ENCODE assay signal across 18 cellular contexts in the genomic region with DNA sequence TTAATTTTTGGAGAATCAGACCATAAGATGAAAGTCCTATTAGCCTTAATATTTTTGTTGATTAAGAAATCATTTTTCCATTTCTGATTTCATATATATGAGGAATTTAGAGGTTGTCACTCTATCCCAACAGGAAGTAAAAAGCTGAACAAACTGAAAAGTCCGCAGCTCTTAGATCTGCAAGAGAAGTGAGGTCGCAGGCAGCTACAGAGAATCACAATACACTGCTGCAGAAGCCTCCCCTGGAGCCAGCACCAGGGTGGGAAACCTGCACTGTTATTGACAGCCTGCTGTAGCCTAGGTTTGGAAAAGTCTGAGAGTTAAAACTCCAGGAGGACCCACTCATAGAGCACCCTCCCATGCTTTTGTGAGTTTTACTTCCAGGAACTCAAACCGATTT. TPM values are rescaled to one million over a fixed set of nuclear protein-coding genes. Genes with fewer than 3 reads are reported as not detected.
A peak's percentile ranks its signal among the peaks of the same experiment; 100 is the strongest.
DNase-seq lines count a peak whose midpoint lies in the region; ATAC-seq, FAIRE-seq and TF ChIP-seq lines count a peak whose summit lies in the region.
"Had no signal": no experiment of that assay in that cellular context is flagged by ENCODE, and none has a peak within 500 bp of the region (broad histone marks: within the 10 kb centered on the region; RNA-seq: fewer than 3 reads in every experiment).

No MANE protein-coding gene starts in this region.

- ATAC-seq in pancreas: peak in 3 of 4 donors; percentile 40 to 56 (median 41)
- no peak for ATAC-seq in GM21515 (IDR thresholded peaks at IDR 0.05; ENCODE audit: unreplicated experiment)
- ATAC-seq in GM21447 (IDR thresholded peaks at IDR 0.05; ENCODE audit: unreplicated experiment): no peak
- ATAC-seq: A549, GM12878 had no signal

- H3K4me3 ChIP-seq in HUES64 (ENCODE audit: low read length) (no peak overlapping the region), iPS-18a (ENCODE audit: low read length) (peak overlapping the region; percentile 2), pancreas (no peak overlapping the region)
- H3K4me3 ChIP-seq: A549, BLaER1, GM12878 had no signal

- no peak for TF ChIP-seq CTCF in Calu3 (IDR thresholded peaks at IDR 0.05; ENCODE audit: unreplicated experiment)
- no peak for TF ChIP-seq CTCF in pancreas (IDR thresholded peaks at IDR 0.05)

- H3K27ac ChIP-seq in HUES64 (ENCODE audit: low read depth, low read length) (peak overlapping the region; percentile 93), iPS-18a (ENCODE audit: low read length) (peak overlapping the region; percentile 38), pancreas (peak overlapping the region in 3 of 4 donors; percentile 5 to 78 (median 50))
- H3K27ac ChIP-seq: A549, BLaER1 had no signal

- WGBS in HUES64: 59% methylated on average over 3 of the region's 3 CpGs
- WGBS in pancreas, 2 donors: 56 to 67% methylated on average over 3 of the region's 3 CpGs

- BruUV-seq in Calu3 (replicated peaks; lab: Mats Ljungman, UMichigan): no TSS peak

- peak overlapping the region; percentile 45; the same call in 1 of the 2 replicates for H3K9ac ChIP-seq in HUES64 (ENCODE audit: low read depth, low read length)
- H3K9ac ChIP-seq in iPS-18a (ENCODE audit: low read length): peak overlapping the region; percentile 33
- H3K9ac ChIP-seq: BLaER1 had no signal

- no peak for FAIRE-seq in pancreas (lab: Jason Lieb, UNC)
- FAIRE-seq: A549, GM12878 had no signal

- no peaks in the 10 kb centered on the region for H3K36me3 ChIP-seq in HUES64 (ENCODE audit: insufficient read depth, low read length)
- no peaks in the 10 kb centered on the region for H3K36me3 ChIP-seq in iPS-18a (ENCODE audit: control insufficient read depth, low read depth, low read length)
- no peaks in the 10 kb centered on the region for H3K36me3 ChIP-seq in pancreas
- H3K36me3 ChIP-seq: BLaER1 had no signal

- H3K4me1 Mint-ChIP-seq in Calu3 (ENCODE audit: low read depth, unreplicated experiment): peaks cover 44% of the 10 kb centered on the region
- H3K4me1 Mint-ChIP-seq: CD4-positive, alpha-beta memory T cell had no signal

- intact Hi-C loops in Calu3 (cut with micrococcal nuclease; ENCODE audit: unreplicated experiment): no loop called here
- intact Hi-C loops in pancreas (cut with DNase I): no loop called here

- peaks cover 9% of the 10 kb centered on the region for H3K36me3 Mint-ChIP-seq in Calu3 (ENCODE audit: insufficient read depth, unreplicated experiment)
- H3K36me3 Mint-ChIP-seq: CD4-positive, alpha-beta memory T cell had no signal

- DNase-seq in Calu3: no peak
- no peak for DNase-seq in pancreas
- no peak for DNase-seq in inferior parietal cortex (ENCODE audit: extremely low spot score)
- DNase-seq in NOMO-1 treated with dmso at 0.1 percent for 144 hours (lab: John Stamatoyannopoulos, UW; ENCODE audit: unreplicated experiment): no peak
- DNase-seq: CD4-positive, alpha-beta memory T cell; HCEC 1CT; KG1; NCI-H1105 treated with DMSO at 0.1 percent for 48 hours; NCI-H1694; NCI-H748 treated with DMSO at 0.1 percent for 48 hours; NK-92 treated with Interleukin-12 subunit alpha and Interleukin-12 subunit beta, amount 100 ng/mL, for 24 hours had no signal

- CTCF ChIA-PET in Calu3 (lab: Charles Lee): no interaction called here

- H3K9me3 ChIP-seq in HUES64 (ENCODE audit: insufficient read depth, low read depth, low read length): no peaks in the 10 kb centered on the region; the same call in 1 of the 2 replicates
- peaks cover 4% of the 10 kb centered on the region for H3K9me3 ChIP-seq in iPS-18a (ENCODE audit: control insufficient read depth, low read depth, low read length)
- no peaks in the 10 kb centered on the region for H3K9me3 ChIP-seq in pancreas
- H3K9me3 ChIP-seq: A549, BLaER1 had no signal

- H3K4me1 ChIP-seq in HUES64 (ENCODE audit: insufficient read depth, low read length) (peaks cover 29% of the 10 kb centered on the region), iPS-18a (ENCODE audit: control insufficient read depth, low read depth, low read length) (peaks cover 29% of the 10 kb centered on the region), pancreas (peaks cover 0 to 3% (median 2%) of the 10 kb centered on the region in 3 donors)
- H3K4me1 ChIP-seq: A549, BLaER1 had no signal

- H3K27me3 Mint-ChIP-seq in Calu3 (ENCODE audit: unreplicated experiment): no peaks in the 10 kb centered on the region

- H3K27ac Mint-ChIP-seq in Calu3 (ENCODE audit: unreplicated experiment): peak overlapping the region; percentile 98
- H3K27ac Mint-ChIP-seq: CD4-positive, alpha-beta memory T cell had no signal

- peaks cover 14% of the 10 kb centered on the region for H3K9me3 Mint-ChIP-seq in Calu3 (ENCODE audit: low read depth, unreplicated experiment)

- no peak overlapping the region for H3K4me3 Mint-ChIP-seq in Calu3 (ENCODE audit: low read depth, unreplicated experiment)
- H3K4me3 Mint-ChIP-seq: CD4-positive, alpha-beta memory T cell had no signal

- H3K27me3 ChIP-seq in HUES64 (ENCODE audit: insufficient read depth, low read length) (no peaks in the 10 kb centered on the region), iPS-18a (ENCODE audit: control insufficient read depth, insufficient read depth, low read length) (no peaks in the 10 kb centered on the region), pancreas (no peaks in the 10 kb centered on the region)
- H3K27me3 ChIP-seq: BLaER1 had no signal

RNA-seq across cellular contexts. Expression of a gene that starts 29.9 kb away (rescaled TPM):
- 24.3 and 38.3 TPM in 2 replicates for total RNA-seq in Calu3 (2022)
- 7.8 TPM for polyA plus RNA-seq in HUES64 (2013, experiment 1 of 2)
- polyA plus RNA-seq in HUES64 (2013, experiment 2 of 2): 11.7 TPM
- 10 to 100 TPM in 1 of 6 donors, 1 to 10 TPM in 5; 1.5 to 14.1 (median 2.7) TPM for total RNA-seq in pancreas
- 1 to 10 TPM; 2.7 to 6.2 TPM for polyA plus RNA-seq in pancreas
- total RNA-seq: CD4-positive, alpha-beta memory T cell had no signal

Comparison
In these comparisons a context has a peak if more than half of its experiments do, and no peak if none do; other contexts are left out.
1. H3K27ac ChIP-seq: peak in every context shown above with its lines; median percentile 93 in HUES64; 50 in pancreas; 38 in iPS-18a.
2. ATAC-seq: peak in pancreas (3 of 4); none in GM21515 (single experiment) and GM21447 (single experiment).